8 cellular contexts compared by ENCODE assay signal in the genomic region with DNA sequence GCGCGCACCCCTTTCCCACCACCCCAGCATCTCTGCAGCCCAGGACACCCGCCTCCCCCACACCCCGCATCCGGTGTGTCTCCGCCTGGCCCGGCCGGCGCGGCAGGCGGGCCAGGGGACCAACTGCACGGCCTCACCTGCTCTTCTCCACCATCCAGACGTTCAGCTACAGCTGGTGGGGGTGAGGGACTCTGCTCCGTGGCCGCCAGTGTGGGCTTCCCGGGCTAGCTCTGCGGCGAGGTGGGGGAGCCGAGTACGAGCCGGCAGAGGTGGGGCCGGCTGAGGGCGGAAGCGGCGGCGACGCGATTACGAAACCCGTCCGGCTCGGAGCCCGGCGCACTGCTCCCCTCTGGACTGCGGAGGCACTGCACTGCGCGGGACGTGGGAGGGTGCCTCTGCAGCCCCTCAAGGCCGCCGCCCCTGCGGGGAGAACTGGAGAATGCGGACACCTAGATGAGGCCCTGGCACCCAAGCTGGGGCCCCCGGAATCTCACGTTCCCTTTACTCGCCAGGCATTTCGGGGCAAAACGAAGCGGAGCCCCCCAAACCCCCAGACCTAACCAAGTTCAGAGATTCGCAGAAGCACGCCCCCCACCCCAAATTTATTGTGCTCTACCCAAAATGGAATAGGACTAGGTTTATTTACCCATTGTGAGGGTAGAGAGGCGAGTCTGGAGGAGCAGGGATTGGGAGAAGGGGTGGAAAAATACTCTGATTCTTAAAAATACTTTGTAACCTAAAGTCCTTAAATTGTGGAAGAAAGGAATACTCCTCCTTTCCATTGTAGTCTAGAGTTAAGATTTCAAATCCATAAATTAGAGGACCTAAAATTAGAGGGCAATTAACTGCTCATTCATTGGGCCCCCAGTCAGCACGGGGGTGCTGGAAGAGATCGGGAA. TPM values are rescaled to one million over a fixed set of nuclear protein-coding genes. Genes with fewer than 3 reads are reported as not detected.
DNase-seq lines count a peak whose midpoint lies in the region; ATAC-seq and TF ChIP-seq lines count a peak whose summit lies in the region.

A gene with protein sequence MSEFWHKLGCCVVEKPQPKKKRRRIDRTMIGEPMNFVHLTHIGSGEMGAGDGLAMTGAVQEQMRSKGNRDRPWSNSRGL (minus strand): TSS at position 281 of the 899 bp plus-strand sequence. CDS start 3,892 bp downstream, outside the sequence.

- no peaks in the 10 kb centered on the region; the same call in 1 of the 2 replicates for H4K20me1 ChIP-seq in HCT116 (ENCODE audit: insufficient read depth)

- H3K4me2 ChIP-seq in HCT116 (ENCODE audit: low read length) (peak within 1 kb of the TSS; percentile 76), parathyroid adenoma (ENCODE audit: low read length) (peak within 1 kb of the TSS; percentile 96)

- intact Hi-C loops in HCT116 (cut with micrococcal nuclease) (loop anchor here (5.0 kb wide), 1 partner anchor 37 kb away; no protein-coding TSS in a partner anchor), Right ventricle myocardium inferior (cut with DNase I) (loop anchor here (2.0 kb wide), 1 partner anchor 51 kb away; a partner anchor contains a TSS)

- H3K27ac ChIP-seq in HCT116 (ENCODE audit: low read depth, low read length), result peak within 1 kb of the TSS; percentile 90
- peak within 1 kb of the TSS; percentile 98 for H3K27ac ChIP-seq in parathyroid adenoma
- H3K27ac ChIP-seq in tibial nerve, result peak within 1 kb of the TSS; percentile 84 to 98 (median 97)

- WGBS in tibial nerve, 2 donors, result 0 to 1% methylated on average over 18 to 50 of the region's 53 CpGs

- CTCF ChIA-PET in HCT116 (lab: Charles Lee), result interaction anchor here (1.2 kb wide), 2 partner anchors 8 to 40 kb away, joined by 3 to 4 read pairs; no protein-coding TSS in a partner anchor

- TSS peak; percentile 44 for BruUV-seq in HCT116 (replicated peaks; lab: Mats Ljungman, UMichigan)

- TF ChIP-seq CTCF in GM06990 (IDR thresholded peaks at IDR 0.05; ENCODE audit: insufficient read depth, low read length, poor library complexity, severe bottlenecking), result peak; percentile 89
- TF ChIP-seq CTCF in HCT116 (IDR thresholded peaks at IDR 0.05 in 2 of 3, conservative IDR thresholded peaks at IDR 0.05 in 1 of 3; ENCODE audit: borderline replicate concordance in 1 of 3, insufficient read depth in 1 of 3, low read depth in 2 of 3, low read length in 2 of 3), result peak in 2 of 3 experiments; percentile 70 to 79; a peak in 5 of 6 replicates
- TF ChIP-seq CTCF in parathyroid adenoma (IDR thresholded peaks at IDR 0.05), result peak; percentile 71
- TF ChIP-seq CTCF in tibial nerve (IDR thresholded peaks at IDR 0.05), result peak; percentile 78 to 98 (median 92)

- H3K4me3 ChIP-seq in GM06990 (replicated peaks; ENCODE audit: low read depth, low read length), result peak within 1 kb of the TSS; percentile 82
- H3K4me3 ChIP-seq in HCT116 (replicated peaks in 1 of 2; ENCODE audit: low read depth in 1 of 2, low read length in 2 of 2), result peak within 1 kb of the TSS; percentile 70 to 96
- peak within 1 kb of the TSS; percentile 100 for H3K4me3 ChIP-seq in parathyroid adenoma (ENCODE audit: low read depth, low read length)
- H3K4me3 ChIP-seq in tibial nerve, result peak within 1 kb of the TSS; percentile 62 to 96 (median 87)

- DNase-seq in GM06990 (ENCODE audit: extremely low read depth, insufficient read length), result peak; percentile 93
- peak; percentile 51 for DNase-seq in HCT116 (ENCODE audit: low read depth, low spot score)
- DNase-seq in MV-4-11 (lab: John Stamatoyannopoulos, UW), result peak; percentile 79
- DNase-seq in SKM-1 (lab: John Stamatoyannopoulos, UW; ENCODE audit: unreplicated experiment), result peak; percentile 96
- DNase-seq in Right ventricle myocardium inferior (ENCODE audit: missing footprints), result peak; percentile 95
- DNase-seq in tibial nerve (ENCODE audit: low spot score in 2 of 2), result peak; percentile 52

- POLR2A ChIA-PET in HCT116 (lab: Charles Lee), result interaction anchor here (0.5 to 1.2 kb wide), 3 partner anchors 12 to 330 kb away, joined by 3 read pairs; no protein-coding TSS in a partner anchor

- no peaks in the 10 kb centered on the region for H3K9me3 ChIP-seq in HCT116 (ENCODE audit: control insufficient read depth in 1 of 2, insufficient read depth in 1 of 2, low read depth in 1 of 2, low read length in 2 of 2)
- no peaks in the 10 kb centered on the region for H3K9me3 ChIP-seq in parathyroid adenoma (ENCODE audit: control insufficient read depth, low read length)
- H3K9me3 ChIP-seq in tibial nerve, result no peaks in the 10 kb centered on the region

- H3K79me2 ChIP-seq in HCT116 (ENCODE audit: insufficient read depth, low read length) (peaks cover 47% of the 10 kb centered on the region), parathyroid adenoma (peaks cover 20% of the 10 kb centered on the region)

- H3K27ac Mint-ChIP-seq in activated naive CD8-positive, alpha-beta T cell, result peak within 1 kb of the TSS; percentile 96

- H2AFZ ChIP-seq in HCT116 (ENCODE audit: low read depth, low read length, poor library complexity, severe bottlenecking) (peak within 1 kb of the TSS; percentile 33), parathyroid adenoma (peak within 1 kb of the TSS; percentile 83)

- RAD21 ChIA-PET in HCT116 (lab: Charles Lee; ENCODE audit: low non-redundant PET in 1 of 2, low total read pairs in 2 of 2, uncharacterized antibody in 2 of 2, unreplicated experiment in 2 of 2), result no interaction called here

- H3K9ac ChIP-seq in HCT116 (ENCODE audit: low read length) (peak within 1 kb of the TSS; percentile 90), parathyroid adenoma (peak within 1 kb of the TSS; percentile 84)

- ATAC-seq in HCT116, result peak; percentile 94
- peak; percentile 95 for ATAC-seq in Right ventricle myocardium inferior

- H3K4me3 Mint-ChIP-seq in activated naive CD8-positive, alpha-beta T cell, result peak within 1 kb of the TSS; percentile 98

- peaks cover 23% of the 10 kb centered on the region for H3K36me3 Mint-ChIP-seq in activated naive CD8-positive, alpha-beta T cell

- TF ChIP-seq EP300 in tibial nerve (IDR thresholded peaks at IDR 0.05), result peak in 1 of 2 donors; percentile 98

- H3K4me1 ChIP-seq in HCT116 (ENCODE audit: control insufficient read depth in 1 of 2, insufficient read depth in 2 of 2, low read length in 2 of 2), result peaks cover 18 to 41% of the 10 kb centered on the region in 2 experiments
- peaks cover 22% of the 10 kb centered on the region for H3K4me1 ChIP-seq in parathyroid adenoma
- peaks cover 0 to 44% (median 24%) of the 10 kb centered on the region in 4 donors for H3K4me1 ChIP-seq in tibial nerve

- H3K4me1 Mint-ChIP-seq in activated naive CD8-positive, alpha-beta T cell (ENCODE audit: low read depth), result peaks cover 57% of the 10 kb centered on the region

- TF ChIP-seq POLR2A in HCT116 (IDR thresholded peaks at IDR 0.05; ENCODE audit: borderline replicate concordance, extremely low read depth, insufficient read depth, insufficient read length) (peak; percentile 85), tibial nerve (IDR thresholded peaks at IDR 0.05) (peak; percentile 90 to 92)

- no peaks in the 10 kb centered on the region for H3K9me2 ChIP-seq in HCT116 (ENCODE audit: insufficient read depth)

- no peaks in the 10 kb centered on the region for H3K27me3 Mint-ChIP-seq in activated naive CD8-positive, alpha-beta T cell

- H3K36me3 ChIP-seq in GM06990 (ENCODE audit: control insufficient read depth, insufficient read depth, low read length), result peaks cover 14% of the 10 kb centered on the region
- H3K36me3 ChIP-seq in HCT116 (ENCODE audit: control insufficient read depth in 1 of 2, insufficient read depth in 2 of 2, low read length in 2 of 2), result peaks cover 12 to 23% of the 10 kb centered on the region in 2 experiments
- H3K36me3 ChIP-seq in parathyroid adenoma (ENCODE audit: control insufficient read depth, insufficient read depth, low read length), result no peaks in the 10 kb centered on the region
- H3K36me3 ChIP-seq in tibial nerve, result peaks cover 0 to 22% (median 4%) of the 10 kb centered on the region in 3 donors

- H3K9me3 Mint-ChIP-seq in activated naive CD8-positive, alpha-beta T cell (ENCODE audit: low read depth), result no peaks in the 10 kb centered on the region

- no peaks in the 10 kb centered on the region for H3K27me3 ChIP-seq in GM06990 (replicated peaks; ENCODE audit: control insufficient read depth, insufficient read depth, low read length)
- H3K27me3 ChIP-seq in HCT116 (ENCODE audit: insufficient read depth, low read length), result no peaks in the 10 kb centered on the region
- no peaks in the 10 kb centered on the region for H3K27me3 ChIP-seq in parathyroid adenoma (ENCODE audit: control insufficient read depth, insufficient read depth, low read length)
- H3K27me3 ChIP-seq in tibial nerve, result no peaks in the 10 kb centered on the region

- peak; percentile 35; the same call in 1 of the 2 replicates for TF ChIP-seq RAD21 in HCT116 (IDR thresholded peaks at IDR 0.05; ENCODE audit: low read depth)

TF ChIP-seq in HCT116, 20 proteins besides CTCF, POLR2A, EP300 and RAD21 (continues in another document):
- TF ChIP-seq EGR1 (IDR thresholded peaks at IDR 0.05; ENCODE audit: low read depth) (peak; percentile 79), POLR2AphosphoS5 (IDR thresholded peaks at IDR 0.05; ENCODE audit: low read depth, low read length) (peak; percentile 90), TCF7L2 (IDR thresholded peaks at IDR 0.05; ENCODE audit: borderline replicate concordance, extremely low read depth, insufficient read depth, insufficient read length) (peak; percentile 58), ZFX (IDR thresholded peaks at IDR 0.05) (peak; percentile 39; the same call in 1 of the 2 replicates), CEBPB (IDR thresholded peaks at IDR 0.05; ENCODE audit: low read depth) (peak; percentile 99), FOSL1 (IDR thresholded peaks at IDR 0.05; ENCODE audit: low read depth) (no peak), EZH2phosphoT487 (IDR thresholded peaks at IDR 0.05; ENCODE audit: borderline replicate concordance) (no peak)
- TF ChIP-seq, protein P1, sequence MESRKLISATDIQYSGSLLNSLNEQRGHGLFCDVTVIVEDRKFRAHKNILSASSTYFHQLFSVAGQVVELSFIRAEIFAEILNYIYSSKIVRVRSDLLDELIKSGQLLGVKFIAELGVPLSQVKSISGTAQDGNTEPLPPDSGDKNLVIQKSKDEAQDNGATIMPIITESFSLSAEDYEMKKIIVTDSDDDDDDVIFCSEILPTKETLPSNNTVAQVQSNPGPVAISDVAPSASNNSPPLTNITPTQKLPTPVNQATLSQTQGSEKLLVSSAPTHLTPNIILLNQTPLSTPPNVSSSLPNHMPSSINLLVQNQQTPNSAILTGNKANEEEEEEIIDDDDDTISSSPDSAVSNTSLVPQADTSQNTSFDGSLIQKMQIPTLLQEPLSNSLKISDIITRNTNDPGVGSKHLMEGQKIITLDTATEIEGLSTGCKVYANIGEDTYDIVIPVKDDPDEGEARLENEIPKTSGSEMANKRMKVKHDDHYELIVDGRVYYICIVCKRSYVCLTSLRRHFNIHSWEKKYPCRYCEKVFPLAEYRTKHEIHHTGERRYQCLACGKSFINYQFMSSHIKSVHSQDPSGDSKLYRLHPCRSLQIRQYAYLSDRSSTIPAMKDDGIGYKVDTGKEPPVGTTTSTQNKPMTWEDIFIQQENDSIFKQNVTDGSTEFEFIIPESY (IDR thresholded peaks at IDR 0.05; ENCODE audit: extremely low read depth, insufficient replicate concordance, low read length), result peak; percentile 50

RNA-seq across cellular contexts. Expression of the gene that starts here (rescaled TPM):
- total RNA-seq in HCT116 (2021; ENCODE audit: unreplicated experiment) (50.5 TPM), Right ventricle myocardium inferior (28.0 TPM), tibial nerve (10 to 100 TPM; 72.4 to 87.4 (median 80.8) TPM)
- 25.2 and 30.7 TPM in 2 replicates for polyA plus RNA-seq in HCT116 (2012)

Comparison
In these comparisons a context has a peak if more than half of its experiments do, and no peak if none do; other contexts are left out.
1. Peak in every context shown above with its lines: DNase-seq, ATAC-seq, H3K4me3 ChIP-seq and H3K27ac ChIP-seq.